In the genomic region with DNA sequence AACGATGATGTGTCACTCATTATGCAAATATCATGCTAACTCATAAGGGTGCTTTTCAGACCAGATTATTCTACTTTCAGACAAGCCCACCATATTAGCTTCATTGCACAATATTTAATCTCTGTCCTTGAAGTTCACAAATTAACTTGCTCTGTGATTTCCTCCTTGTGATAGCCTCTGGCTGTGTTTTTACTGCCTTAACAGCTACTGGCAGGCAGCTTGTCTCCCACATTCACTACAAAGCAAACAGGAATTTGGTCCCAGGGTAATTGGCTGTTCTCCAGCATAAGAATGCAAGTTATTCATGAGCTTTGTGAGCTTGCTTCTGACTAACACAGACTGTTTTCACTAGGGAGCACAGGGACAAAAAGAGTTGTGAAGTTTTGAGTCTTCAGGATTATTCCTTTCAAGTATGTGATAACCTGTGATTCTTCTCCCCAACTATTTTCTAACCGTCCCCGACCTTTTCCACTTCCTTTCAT, we compare ENCODE assay signal across 1 cellular context.
TF ChIP-seq lines count a peak whose summit lies in the region.

No MANE protein-coding gene starts in this region.

TF ChIP-seq in HepG2, 621 proteins besides CTCF, POLR2A, EP300 and RAD21 (continued from another document and continues in another):
- TF ChIP-seq, protein P1, sequence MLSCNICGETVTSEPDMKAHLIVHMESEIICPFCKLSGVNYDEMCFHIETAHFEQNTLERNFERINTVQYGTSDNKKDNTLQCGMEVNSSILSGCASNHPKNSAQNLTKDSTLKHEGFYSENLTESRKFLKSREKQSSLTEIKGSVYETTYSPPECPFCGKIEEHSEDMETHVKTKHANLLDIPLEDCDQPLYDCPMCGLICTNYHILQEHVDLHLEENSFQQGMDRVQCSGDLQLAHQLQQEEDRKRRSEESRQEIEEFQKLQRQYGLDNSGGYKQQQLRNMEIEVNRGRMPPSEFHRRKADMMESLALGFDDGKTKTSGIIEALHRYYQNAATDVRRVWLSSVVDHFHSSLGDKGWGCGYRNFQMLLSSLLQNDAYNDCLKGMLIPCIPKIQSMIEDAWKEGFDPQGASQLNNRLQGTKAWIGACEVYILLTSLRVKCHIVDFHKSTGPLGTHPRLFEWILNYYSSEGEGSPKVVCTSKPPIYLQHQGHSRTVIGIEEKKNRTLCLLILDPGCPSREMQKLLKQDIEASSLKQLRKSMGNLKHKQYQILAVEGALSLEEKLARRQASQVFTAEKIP (CRISPR knock-in tag; IDR thresholded peaks at IDR 0.05; ENCODE audit: borderline replicate concordance) = no peak
- TF ChIP-seq CEBPG (CRISPR knock-in tag; IDR thresholded peaks at IDR 0.05) (peak; percentile 93), KLF16 (CRISPR knock-in tag; IDR thresholded peaks at IDR 0.05) (peak in 1 of 2 experiments; percentile 46; a peak in 1 of 4 replicates), ZFP91 (CRISPR knock-in tag; IDR thresholded peaks at IDR 0.05; ENCODE audit: borderline replicate concordance) (no peak), ARID2 (CRISPR knock-in tag; IDR thresholded peaks at IDR 0.05; ENCODE audit: borderline replicate concordance) (no peak), ZNF773 (CRISPR knock-in tag; IDR thresholded peaks at IDR 0.05; ENCODE audit: borderline replicate concordance) (no peak), KMT2A (CRISPR knock-in tag; IDR thresholded peaks at IDR 0.05) (no peak), IRX3 (CRISPR knock-in tag; IDR thresholded peaks at IDR 0.05; ENCODE audit: borderline replicate concordance, low read depth) (no peak), ZFP41 (CRISPR knock-in tag; IDR thresholded peaks at IDR 0.05; ENCODE audit: borderline replicate concordance) (no peak), MYNN (CRISPR knock-in tag; IDR thresholded peaks at IDR 0.05; ENCODE audit: low read depth) (0 out of 2 replicates have a peak, but pooled peaks have one; percentile 55), PLRG1 (conservative IDR thresholded peaks at IDR 0.05) (no peak), RBFOX2 (IDR thresholded peaks at IDR 0.05; ENCODE audit: low read depth, low read length) (no peak), MLLT10 (CRISPR knock-in tag; IDR thresholded peaks at IDR 0.05) (no peak), ZFP1 (CRISPR knock-in tag; IDR thresholded peaks at IDR 0.05) (0 out of 2 replicates have a peak, but pooled peaks have one; percentile 27), EED (CRISPR knock-in tag; IDR thresholded peaks at IDR 0.05) (no peak), ATF7 (IDR thresholded peaks at IDR 0.05) (no peak), ATF7 (CRISPR knock-in tag; IDR thresholded peaks at IDR 0.05) (no peak), HNF1B (CRISPR knock-in tag; IDR thresholded peaks at IDR 0.05) (peak; percentile 93), ASH2L (IDR thresholded peaks at IDR 0.05; ENCODE audit: insufficient read length, low read depth, low read length) (peak; percentile 61), ZNF142 (CRISPR knock-in tag; IDR thresholded peaks at IDR 0.05) (0 out of 2 replicates have a peak, but pooled peaks have one; percentile 33), ATM (IDR thresholded peaks at IDR 0.05; ENCODE audit: borderline replicate concordance) (no peak), ONECUT2 (CRISPR knock-in tag; IDR thresholded peaks at IDR 0.05) (no peak), HOXA5 (CRISPR knock-in tag; IDR thresholded peaks at IDR 0.05) (no peak; the same call in 1 of the 2 replicates), GFI1 (CRISPR knock-in tag; IDR thresholded peaks at IDR 0.05; ENCODE audit: borderline replicate concordance) (peak; percentile 93), ZNF747 (CRISPR knock-in tag; IDR thresholded peaks at IDR 0.05; ENCODE audit: borderline replicate concordance) (peak; percentile 40; the same call in 1 of the 2 replicates), ZNF7 (CRISPR knock-in tag; IDR thresholded peaks at IDR 0.05) (no peak), ZNF780A (CRISPR knock-in tag; IDR thresholded peaks at IDR 0.05) (0 out of 2 replicates have a peak, but pooled peaks have one; percentile 53), NONO (IDR thresholded peaks at IDR 0.05) (no peak), NONO (CRISPR knock-in tag; conservative IDR thresholded peaks at IDR 0.05) (peak; percentile 63; the same call in 1 of the 2 replicates), SMC3 (IDR thresholded peaks at IDR 0.05; ENCODE audit: low read length) (no peak), YEATS2 (CRISPR knock-in tag; IDR thresholded peaks at IDR 0.05; ENCODE audit: borderline replicate concordance) (no peak; the same call in 1 of the 2 replicates), MZF1 (CRISPR knock-in tag; IDR thresholded peaks at IDR 0.05; ENCODE audit: borderline replicate concordance) (no peak), AHR (CRISPR knock-in tag; IDR thresholded peaks at IDR 0.05) (no peak), TP53 (CRISPR knock-in tag; conservative IDR thresholded peaks at IDR 0.05) (no peak), NFKB2 (CRISPR knock-in tag; IDR thresholded peaks at IDR 0.05; ENCODE audit: borderline replicate concordance) (no peak), RELA (CRISPR knock-in tag; IDR thresholded peaks at IDR 0.05) (no peak), ZNF589 (CRISPR knock-in tag; conservative IDR thresholded peaks at IDR 0.05) (no peak)
- TF ChIP-seq, protein P2, sequence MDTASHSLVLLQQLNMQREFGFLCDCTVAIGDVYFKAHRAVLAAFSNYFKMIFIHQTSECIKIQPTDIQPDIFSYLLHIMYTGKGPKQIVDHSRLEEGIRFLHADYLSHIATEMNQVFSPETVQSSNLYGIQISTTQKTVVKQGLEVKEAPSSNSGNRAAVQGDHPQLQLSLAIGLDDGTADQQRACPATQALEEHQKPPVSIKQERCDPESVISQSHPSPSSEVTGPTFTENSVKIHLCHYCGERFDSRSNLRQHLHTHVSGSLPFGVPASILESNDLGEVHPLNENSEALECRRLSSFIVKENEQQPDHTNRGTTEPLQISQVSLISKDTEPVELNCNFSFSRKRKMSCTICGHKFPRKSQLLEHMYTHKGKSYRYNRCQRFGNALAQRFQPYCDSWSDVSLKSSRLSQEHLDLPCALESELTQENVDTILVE (CRISPR knock-in tag; IDR thresholded peaks at IDR 0.05) = peak; percentile 61; the same call in 1 of the 2 replicates
- TF ChIP-seq, protein P3, sequence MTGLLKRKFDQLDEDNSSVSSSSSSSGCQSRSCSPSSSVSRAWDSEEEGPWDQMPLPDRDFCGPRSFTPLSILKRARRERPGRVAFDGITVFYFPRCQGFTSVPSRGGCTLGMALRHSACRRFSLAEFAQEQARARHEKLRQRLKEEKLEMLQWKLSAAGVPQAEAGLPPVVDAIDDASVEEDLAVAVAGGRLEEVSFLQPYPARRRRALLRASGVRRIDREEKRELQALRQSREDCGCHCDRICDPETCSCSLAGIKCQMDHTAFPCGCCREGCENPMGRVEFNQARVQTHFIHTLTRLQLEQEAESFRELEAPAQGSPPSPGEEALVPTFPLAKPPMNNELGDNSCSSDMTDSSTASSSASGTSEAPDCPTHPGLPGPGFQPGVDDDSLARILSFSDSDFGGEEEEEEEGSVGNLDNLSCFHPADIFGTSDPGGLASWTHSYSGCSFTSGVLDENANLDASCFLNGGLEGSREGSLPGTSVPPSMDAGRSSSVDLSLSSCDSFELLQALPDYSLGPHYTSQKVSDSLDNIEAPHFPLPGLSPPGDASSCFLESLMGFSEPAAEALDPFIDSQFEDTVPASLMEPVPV (CRISPR knock-in tag; IDR thresholded peaks at IDR 0.05) = no peak
